1 cellular context compared by ENCODE assay signal in the genomic region with DNA sequence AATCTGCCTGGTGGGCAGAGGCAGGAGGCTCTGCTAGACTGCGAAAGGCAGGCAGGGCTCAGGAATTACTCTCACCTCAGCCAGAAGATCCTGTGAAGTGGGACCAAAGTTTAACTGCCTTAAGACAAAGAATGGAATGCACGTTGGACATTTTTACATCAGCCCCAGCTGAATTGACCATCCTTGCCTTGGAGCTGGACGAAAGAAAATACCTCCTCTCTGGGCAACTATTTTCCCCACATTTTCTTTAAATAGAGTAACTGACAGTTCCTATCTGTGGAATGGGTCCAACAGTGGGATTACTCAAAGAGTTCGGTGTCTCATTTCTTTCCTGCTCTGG.
TF ChIP-seq lines count a peak whose summit lies in the region.

No MANE protein-coding gene starts in this region.

TF ChIP-seq in HepG2, 621 proteins besides CTCF, POLR2A, EP300 and RAD21:
- TF ChIP-seq ZNF337 (CRISPR knock-in tag; IDR thresholded peaks at IDR 0.05; ENCODE audit: borderline replicate concordance, low read depth) (no peak), ZNF629 (CRISPR knock-in tag; conservative IDR thresholded peaks at IDR 0.05) (peak; percentile 47)
